10 cellular contexts compared by ENCODE assay signal in genomic region chr4:139208404-139208945, GRCh38. TPM values are rescaled to one million over a fixed set of nuclear protein-coding genes. Genes with fewer than 3 reads are reported as not detected.
A peak's percentile ranks its signal among the peaks of the same experiment; 100 is the strongest.
DNase-seq lines count a peak whose midpoint lies in the region; ATAC-seq and TF ChIP-seq lines count a peak whose summit lies in the region.
"Had no signal": no experiment of that assay in that cellular context is flagged by ENCODE, and none has a peak within 500 bp of the region (broad histone marks: within the 10 kb centered on the region; RNA-seq: fewer than 3 reads in every experiment).

No MANE protein-coding gene starts in this region.

- no peak overlapping the region for H3K4me3 ChIP-seq in heart right ventricle

- TF ChIP-seq CTCF in heart right ventricle (IDR thresholded peaks at IDR 0.05): no peak

- no peaks in the 10 kb centered on the region for H3K9me3 ChIP-seq in heart right ventricle

- no peak overlapping the region for H3K27ac Mint-ChIP-seq in activated naive CD4-positive, alpha-beta T cell treated with anti-CD3 and anti-CD28 coated beads, Interleukin-2, amount 50 U/mL, for 72 hours

- no peaks in the 10 kb centered on the region for H3K36me3 Mint-ChIP-seq in activated naive CD4-positive, alpha-beta T cell treated with anti-CD3 and anti-CD28 coated beads, Interleukin-2, amount 50 U/mL, for 72 hours

- ATAC-seq in GM19395 (IDR thresholded peaks at IDR 0.05; ENCODE audit: unreplicated experiment) (peak; percentile 61), heart right ventricle (peak; percentile 71 to 88 (median 78)), GM18873 (IDR thresholded peaks at IDR 0.05; ENCODE audit: low FRiP score, unreplicated experiment) (no peak)
- no peak for ATAC-seq in activated naive CD4-positive, alpha-beta T cell treated with anti-CD3 and anti-CD28 coated beads, Interleukin-2, amount 50 U/mL, for 72 hours

- peak; percentile 70 for DNase-seq in AG08395 (ENCODE audit: low spot score)
- peak; percentile 83 for DNase-seq in RPMI8226
- DNase-seq in heart right ventricle: peak in 1 of 2 donors; percentile 44
- DNase-seq in NCI-H345 (lab: John Stamatoyannopoulos, UW): no peak
- DNase-seq in NCI-H345 treated with DMSO at 0.1 percent for 48 hours (lab: John Stamatoyannopoulos, UW; ENCODE audit: unreplicated experiment): no peak
- DNase-seq in activated naive CD4-positive, alpha-beta T cell treated with anti-CD3 and anti-CD28 coated beads, Interleukin-2, amount 50 U/mL, for 72 hours (ENCODE audit: low spot score in 2 of 2): no peak
- DNase-seq: DMS79, hippocampal formation had no signal

- peaks cover 0 to 34% (median 0%) of the 10 kb centered on the region in 9 donors for H3K4me1 ChIP-seq in heart right ventricle

- H3K9me3 Mint-ChIP-seq in activated naive CD4-positive, alpha-beta T cell treated with anti-CD3 and anti-CD28 coated beads, Interleukin-2, amount 50 U/mL, for 72 hours: no peaks in the 10 kb centered on the region

- WGBS in heart right ventricle, 2 donors: 66 to 84% methylated on average over 3 of the region's 3 CpGs

- no peaks in the 10 kb centered on the region for H3K27me3 ChIP-seq in heart right ventricle

- peak overlapping the region in 8 of 10 donors; percentile 41 to 87 (median 68) for H3K27ac ChIP-seq in heart right ventricle

- H3K36me3 ChIP-seq in heart right ventricle: no peaks in the 10 kb centered on the region

- intact Hi-C loops in heart right ventricle (cut with DNase I): no loop called here

RNA-seq across cellular contexts. Expression of gene ELF2, which starts 31.5 kb away (rescaled TPM):
- total RNA-seq in heart right ventricle: 10 to 100 TPM; 31.9 to 43.5 (median 35.7) TPM
- polyA plus RNA-seq in heart right ventricle: 10 to 100 TPM; 13.3 to 15.8 TPM
- 10 to 100 TPM; 30.1 to 34.9 TPM for total RNA-seq in activated naive CD4-positive, alpha-beta T cell treated with anti-CD3 and anti-CD28 coated beads, Interleukin-2, amount 50 U/mL, for 72 hours

Comparison
In these comparisons a context has a peak if more than half of its experiments do, and no peak if none do; other contexts are left out.
1. DNase-seq: peak in AG08395 (single experiment) and RPMI8226 (single experiment); none in NCI-H345 (single experiment), NCI-H345 treated with DMSO at 0.1 percent for 48 hours (single experiment) and activated naive CD4-positive, alpha-beta T cell treated with anti-CD3 and anti-CD28 coated beads, Interleukin-2, amount 50 U/mL, for 72 hours (0 of 2).
2. ATAC-seq: peak in GM19395 (single experiment) and heart right ventricle (8 of 8); none in GM18873 (single experiment) and activated naive CD4-positive, alpha-beta T cell treated with anti-CD3 and anti-CD28 coated beads, Interleukin-2, amount 50 U/mL, for 72 hours (0 of 2).